ENCODE assay signal across 1 cellular context in the genomic region with DNA sequence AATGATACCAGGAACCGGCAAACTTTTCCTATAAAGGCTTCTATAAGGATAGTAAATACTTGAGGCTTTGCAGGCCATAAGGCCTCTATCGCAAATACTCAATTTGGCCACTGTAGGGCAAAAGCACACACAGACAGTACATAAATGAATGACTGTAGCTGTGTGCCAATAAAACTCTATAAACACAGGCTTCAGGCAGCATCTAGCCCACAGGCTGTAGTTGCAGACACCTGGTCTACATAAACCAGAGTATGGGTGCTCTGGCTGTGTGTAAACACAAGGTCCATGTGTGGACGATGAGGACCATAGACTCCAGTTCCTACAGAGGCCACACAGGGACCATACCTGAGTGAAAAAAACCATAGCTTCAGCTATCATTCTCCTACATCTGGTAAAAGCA.
TF ChIP-seq lines count a peak whose summit lies in the region.

No MANE protein-coding gene starts in this region.

TF ChIP-seq in liver, 16 proteins besides CTCF, POLR2A, EP300 and RAD21 (continued from another document):
- TF ChIP-seq HNF4G (IDR thresholded peaks at IDR 0.05) (no peak), JUND (IDR thresholded peaks at IDR 0.05) (no peak), RXRA (IDR thresholded peaks at IDR 0.05) (no peak), NR2F2 (IDR thresholded peaks at IDR 0.05) (no peak), HNF4A (conservative IDR thresholded peaks at IDR 0.05) (no peak), SP1 (IDR thresholded peaks at IDR 0.05) (no peak), FOXA2 (IDR thresholded peaks at IDR 0.05) (no peak), GABPA (IDR thresholded peaks at IDR 0.05 in 1 of 2, conservative IDR thresholded peaks at IDR 0.05 in 1 of 2) (no peak), FOXA1 (IDR thresholded peaks at IDR 0.05) (no peak)
- TF ChIP-seq, protein P1, sequence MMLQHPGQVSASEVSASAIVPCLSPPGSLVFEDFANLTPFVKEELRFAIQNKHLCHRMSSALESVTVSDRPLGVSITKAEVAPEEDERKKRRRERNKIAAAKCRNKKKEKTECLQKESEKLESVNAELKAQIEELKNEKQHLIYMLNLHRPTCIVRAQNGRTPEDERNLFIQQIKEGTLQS (IDR thresholded peaks at IDR 0.05) = no peak
- TF ChIP-seq, protein P2, sequence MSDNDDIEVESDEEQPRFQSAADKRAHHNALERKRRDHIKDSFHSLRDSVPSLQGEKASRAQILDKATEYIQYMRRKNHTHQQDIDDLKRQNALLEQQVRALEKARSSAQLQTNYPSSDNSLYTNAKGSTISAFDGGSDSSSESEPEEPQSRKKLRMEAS (IDR thresholded peaks at IDR 0.05) = no peak
- TF ChIP-seq, protein P3, sequence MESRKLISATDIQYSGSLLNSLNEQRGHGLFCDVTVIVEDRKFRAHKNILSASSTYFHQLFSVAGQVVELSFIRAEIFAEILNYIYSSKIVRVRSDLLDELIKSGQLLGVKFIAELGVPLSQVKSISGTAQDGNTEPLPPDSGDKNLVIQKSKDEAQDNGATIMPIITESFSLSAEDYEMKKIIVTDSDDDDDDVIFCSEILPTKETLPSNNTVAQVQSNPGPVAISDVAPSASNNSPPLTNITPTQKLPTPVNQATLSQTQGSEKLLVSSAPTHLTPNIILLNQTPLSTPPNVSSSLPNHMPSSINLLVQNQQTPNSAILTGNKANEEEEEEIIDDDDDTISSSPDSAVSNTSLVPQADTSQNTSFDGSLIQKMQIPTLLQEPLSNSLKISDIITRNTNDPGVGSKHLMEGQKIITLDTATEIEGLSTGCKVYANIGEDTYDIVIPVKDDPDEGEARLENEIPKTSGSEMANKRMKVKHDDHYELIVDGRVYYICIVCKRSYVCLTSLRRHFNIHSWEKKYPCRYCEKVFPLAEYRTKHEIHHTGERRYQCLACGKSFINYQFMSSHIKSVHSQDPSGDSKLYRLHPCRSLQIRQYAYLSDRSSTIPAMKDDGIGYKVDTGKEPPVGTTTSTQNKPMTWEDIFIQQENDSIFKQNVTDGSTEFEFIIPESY (IDR thresholded peaks at IDR 0.05) = no peak
